In the genomic region with DNA sequence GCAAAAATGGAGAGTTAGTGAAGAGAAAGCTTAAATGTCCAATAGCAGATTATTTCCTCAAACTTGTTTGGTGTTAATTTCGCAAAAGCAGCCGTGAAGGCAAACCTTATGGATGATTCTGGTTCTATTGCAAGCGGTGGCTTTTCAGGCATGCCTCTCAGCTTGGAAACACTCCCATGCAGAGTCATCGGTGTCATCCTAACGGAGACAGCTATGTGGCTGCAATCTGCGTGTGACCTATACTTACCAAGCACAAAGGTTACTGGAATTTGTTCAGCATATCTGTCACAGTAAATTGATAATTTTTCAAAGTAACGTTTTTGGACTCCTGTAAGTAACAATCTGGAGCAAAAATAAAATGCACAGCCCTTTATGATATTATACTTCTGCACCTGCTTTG, we compare ENCODE assay signal across 22 cellular contexts. TPM values are rescaled to one million over a fixed set of nuclear protein-coding genes. Genes with fewer than 3 reads are reported as not detected.
"Had no signal": no experiment of that assay in that cellular context is flagged by ENCODE, and none has a peak within 500 bp of the region (broad histone marks: within the 10 kb centered on the region; RNA-seq: fewer than 3 reads in every experiment).

No MANE protein-coding gene starts in this region.

- H3K9me3 ChIP-seq: adrenal gland, breast epithelium, stomach, upper lobe of left lung had no signal

- DNase-seq: activated CD4-positive, alpha-beta T cell treated with anti-CD3 and anti-CD28 coated beads for 36 hours; activated CD4-positive, alpha-beta T cell treated with anti-CD3 and anti-CD28 coated beads, Interleukin-2, amount 50 U/mL, for 48 hours; activated gamma-delta T cell treated with Interleukin-2 at 50 U/mL for 16 hours; activated T-cell treated with anti-CD3 and anti-CD28 coated beads for 4 hours; foreskin keratinocyte; right cardiac atrium; stimulated activated CD4-positive, alpha-beta T cell treated with anti-CD3 and anti-CD28 coated beads, Interleukin-4, amount 100 ng/mL, for 1 hour; stomach had no signal

- ATAC-seq: activated CD4-positive, alpha-beta T cell treated with anti-CD3 and anti-CD28 coated beads for 36 hours; activated naive CD4-positive, alpha-beta T cell treated with anti-CD3 and anti-CD28 coated beads, Interleukin-2, amount 50 U/mL, for 72 hours; foreskin keratinocyte; stimulated activated effector memory CD8-positive, alpha-beta T cell treated with anti-CD3 and anti-CD28 coated beads, Interleukin-12 subunit alpha, Interleukin-12 subunit beta, amount 100 ng/mL, for 72 hours; WTC11 had no signal

- H3K36me3 ChIP-seq: adrenal gland, breast epithelium, stomach, upper lobe of left lung had no signal

- H3K27ac ChIP-seq: adrenal gland, breast epithelium, dorsolateral prefrontal cortex, epithelial cell of prostate, foreskin keratinocyte, stomach, upper lobe of left lung had no signal

- H3K27me3 ChIP-seq: adrenal gland, breast epithelium, dorsolateral prefrontal cortex, foreskin keratinocyte, stomach, upper lobe of left lung had no signal

- H3K4me2 ChIP-seq: smooth muscle cell had no signal

- H3K4me1 ChIP-seq: breast epithelium, stomach had no signal

- H3K4me3 ChIP-seq: adrenal gland, breast epithelium, dorsolateral prefrontal cortex, smooth muscle cell, stomach, upper lobe of left lung had no signal

RNA-seq across cellular contexts. Expression of a gene that starts 5.0 kb away (rescaled TPM):
- total RNA-seq: activated CD4-positive, alpha-beta T cell treated with anti-CD3 and anti-CD28 coated beads for 36 hours; activated naive CD4-positive, alpha-beta T cell treated with anti-CD3 and anti-CD28 coated beads, Interleukin-2, amount 50 U/mL, for 72 hours; activated T-helper 1 cell treated with anti-CD3 and anti-CD28 coated beads, Interleukin-12 subunit alpha, Interleukin-12 subunit beta, Interleukin-2, Interleukin-4 antibody, amounts not matched to agents 30 ng/mL and 10 ng/mL and 1 ng/mL, durations not matched to agents 14 hours and 24 hours and 36 hours; fibroblast of lung; omental fat pad; posterior vena cava; T-helper 2 cell treated with Interferon-gamma antibody and Interleukin-4, amounts not matched to agents 100 ng/mL and 5 ng/mL, for 36 hours; upper lobe of left lung; WTC11 had no signal
- polyA plus RNA-seq: fibroblast of lung, right cardiac atrium, smooth muscle cell, stomach had no signal
